8 cellular contexts compared by ENCODE assay signal in genomic region chr6:149190228-149190831, GRCh38.
DNase-seq lines count a peak whose midpoint lies in the region; ATAC-seq, FAIRE-seq and TF ChIP-seq lines count a peak whose summit lies in the region.

No MANE protein-coding gene starts in this region.

- H3K4me2 ChIP-seq in Karpas-422 (ENCODE audit: low read depth, low read length, poor library complexity, severe bottlenecking) (no peak overlapping the region), smooth muscle cell (no peak overlapping the region)

- H3K9ac ChIP-seq in Karpas-422 (ENCODE audit: low read length) (no peak overlapping the region), smooth muscle cell (ENCODE audit: low read depth) (no peak overlapping the region)

- H3K27ac ChIP-seq in Karpas-422 (ENCODE audit: low read length) (no peak overlapping the region), smooth muscle cell (ENCODE audit: low read depth) (no peak overlapping the region)

- H4K20me1 ChIP-seq in Karpas-422 (ENCODE audit: insufficient read depth, low read depth, low read length): no peaks in the 10 kb centered on the region
- no peaks in the 10 kb centered on the region for H4K20me1 ChIP-seq in smooth muscle cell (ENCODE audit: low read depth)

- peak; percentile 76 for ATAC-seq in stimulated activated effector memory CD8-positive, alpha-beta T cell treated with anti-CD3 and anti-CD28 coated beads, Interleukin-12 subunit alpha, Interleukin-12 subunit beta, amount 100 ng/mL, for 72 hours

- TF ChIP-seq CTCF in GM06990 (IDR thresholded peaks at IDR 0.05; ENCODE audit: insufficient read depth, low read length, poor library complexity, severe bottlenecking) (peak; percentile 68), smooth muscle cell (IDR thresholded peaks at IDR 0.05; ENCODE audit: borderline replicate concordance, insufficient read depth, poor library complexity, severe bottlenecking) (no peak)

- H3K27ac Mint-ChIP-seq in activated CD4-positive, alpha-beta memory T cell treated with anti-CD3 and anti-CD28 coated beads, Interleukin-2, amount 10 ng/mL, durations not matched to agents 7 days and 5 days: no peak overlapping the region
- peak overlapping the region; percentile 41 for H3K27ac Mint-ChIP-seq in stimulated activated effector memory CD8-positive, alpha-beta T cell treated with anti-CD3 and anti-CD28 coated beads, Interleukin-12 subunit alpha, Interleukin-12 subunit beta, amount 100 ng/mL, for 72 hours

- peaks cover 75% of the 10 kb centered on the region for H3K36me3 Mint-ChIP-seq in activated CD4-positive, alpha-beta memory T cell treated with anti-CD3 and anti-CD28 coated beads, Interleukin-2, amount 10 ng/mL, durations not matched to agents 7 days and 5 days (ENCODE audit: low read depth)
- no peaks in the 10 kb centered on the region for H3K36me3 Mint-ChIP-seq in stimulated activated effector memory CD8-positive, alpha-beta T cell treated with anti-CD3 and anti-CD28 coated beads, Interleukin-12 subunit alpha, Interleukin-12 subunit beta, amount 100 ng/mL, for 72 hours

- H3K9me3 Mint-ChIP-seq in activated CD4-positive, alpha-beta memory T cell treated with anti-CD3 and anti-CD28 coated beads, Interleukin-2, amount 10 ng/mL, durations not matched to agents 7 days and 5 days: peaks cover 51% of the 10 kb centered on the region
- H3K9me3 Mint-ChIP-seq in stimulated activated effector memory CD8-positive, alpha-beta T cell treated with anti-CD3 and anti-CD28 coated beads, Interleukin-12 subunit alpha, Interleukin-12 subunit beta, amount 100 ng/mL, for 72 hours: no peaks in the 10 kb centered on the region

- H2AFZ ChIP-seq in Karpas-422 (ENCODE audit: low read length) (no peak overlapping the region), smooth muscle cell (ENCODE audit: low read depth) (no peak overlapping the region)

- H3K36me3 ChIP-seq in GM06990 (ENCODE audit: control insufficient read depth, insufficient read depth, low read length) (no peaks in the 10 kb centered on the region), Karpas-422 (ENCODE audit: insufficient read depth, low read length) (no peaks in the 10 kb centered on the region), smooth muscle cell (ENCODE audit: low read depth) (no peaks in the 10 kb centered on the region)

- peaks cover 42% of the 10 kb centered on the region for H3K4me1 Mint-ChIP-seq in activated CD4-positive, alpha-beta memory T cell treated with anti-CD3 and anti-CD28 coated beads, Interleukin-2, amount 10 ng/mL, durations not matched to agents 7 days and 5 days
- peaks cover 25% of the 10 kb centered on the region for H3K4me1 Mint-ChIP-seq in stimulated activated effector memory CD8-positive, alpha-beta T cell treated with anti-CD3 and anti-CD28 coated beads, Interleukin-12 subunit alpha, Interleukin-12 subunit beta, amount 100 ng/mL, for 72 hours

- POLR2A ChIA-PET in activated CD4-positive, alpha-beta memory T cell treated with anti-CD3 and anti-CD28 coated beads, Interleukin-2, amount 10 ng/mL, durations not matched to agents 7 days and 5 days (lab: Charles Lee): interaction anchor here (1.2 to 1.7 kb wide), 2 partner anchors 27 to 196 kb away, joined by 3 to 4 read pairs; no protein-coding TSS in a partner anchor

- CTCF ChIA-PET in activated CD4-positive, alpha-beta memory T cell treated with anti-CD3 and anti-CD28 coated beads, Interleukin-2, amount 10 ng/mL, durations not matched to agents 7 days and 5 days (lab: Charles Lee): interaction anchor here (1.7 to 1.8 kb wide), 3 partner anchors 14 to 81 kb away, joined by 4 to 5 read pairs (median 4); no protein-coding TSS in a partner anchor

- H3K79me2 ChIP-seq in Karpas-422 (ENCODE audit: low read length) (no peaks in the 10 kb centered on the region), smooth muscle cell (ENCODE audit: low read depth) (no peaks in the 10 kb centered on the region)

- no peak for DNase-seq in GM06990 (ENCODE audit: extremely low read depth, insufficient read length)
- peak; percentile 85 for DNase-seq in Karpas-422
- DNase-seq in activated CD4-positive, alpha-beta memory T cell treated with anti-CD3 and anti-CD28 coated beads, Interleukin-2, amount 10 ng/mL, durations not matched to agents 7 days and 5 days: peak; percentile 42
- DNase-seq in glomerular visceral epithelial cell (ENCODE audit: extremely low spot score): peak; percentile 32
- no peak for DNase-seq in stimulated activated effector memory CD8-positive, alpha-beta T cell treated with anti-CD3 and anti-CD28 coated beads, Interleukin-12 subunit alpha, Interleukin-12 subunit beta, amount 100 ng/mL, for 72 hours (ENCODE audit: low spot score in 2 of 2)
- no peak for DNase-seq in smooth muscle cell (lab: John Stamatoyannopoulos, UW; ENCODE audit: unreplicated experiment)
- no peak for DNase-seq in urothelium cell line (ENCODE audit: low spot score)
- no peak for DNase-seq in midbrain (lab: John Stamatoyannopoulos, UW)

- no peaks in the 10 kb centered on the region for H3F3A ChIP-seq in smooth muscle cell (ENCODE audit: low read depth)

- 68% methylated on average over 1 of the region's 1 CpG for WGBS in smooth muscle cell (ENCODE audit: low lambda C conversion rate)

- H3K4me3 ChIP-seq in GM06990 (replicated peaks; ENCODE audit: low read depth, low read length) (no peak overlapping the region), Karpas-422 (ENCODE audit: low read length) (no peak overlapping the region), smooth muscle cell (no peak overlapping the region)

- no peak for FAIRE-seq in urothelium cell line (lab: Jason Lieb, UNC)

- no peaks in the 10 kb centered on the region for H3K9me2 ChIP-seq in Karpas-422 (replicated peaks; ENCODE audit: insufficient read depth, low read length)

- H3K4me1 ChIP-seq in Karpas-422 (ENCODE audit: low read length) (no peaks in the 10 kb centered on the region), smooth muscle cell (ENCODE audit: low read depth) (no peaks in the 10 kb centered on the region)

- H3K27me3 Mint-ChIP-seq in activated CD4-positive, alpha-beta memory T cell treated with anti-CD3 and anti-CD28 coated beads, Interleukin-2, amount 10 ng/mL, durations not matched to agents 7 days and 5 days: no peaks in the 10 kb centered on the region

- H3K27me3 ChIP-seq in GM06990 (replicated peaks; ENCODE audit: control insufficient read depth, insufficient read depth, low read length): no peaks in the 10 kb centered on the region
- no peaks in the 10 kb centered on the region for H3K27me3 ChIP-seq in Karpas-422 (ENCODE audit: low read length)
- peaks cover 5% of the 10 kb centered on the region for H3K27me3 ChIP-seq in smooth muscle cell (ENCODE audit: low read depth)

- H3K9me3 ChIP-seq in Karpas-422 (ENCODE audit: low read length): no peaks in the 10 kb centered on the region
- H3K9me3 ChIP-seq in smooth muscle cell (replicated peaks; ENCODE audit: low read depth): no peaks in the 10 kb centered on the region

- H3K4me3 Mint-ChIP-seq in activated CD4-positive, alpha-beta memory T cell treated with anti-CD3 and anti-CD28 coated beads, Interleukin-2, amount 10 ng/mL, durations not matched to agents 7 days and 5 days: no peak overlapping the region
- H3K4me3 Mint-ChIP-seq in stimulated activated effector memory CD8-positive, alpha-beta T cell treated with anti-CD3 and anti-CD28 coated beads, Interleukin-12 subunit alpha, Interleukin-12 subunit beta, amount 100 ng/mL, for 72 hours: no peak overlapping the region

Comparison
In these comparisons a context has a peak if more than half of its experiments do, and no peak if none do; other contexts are left out.
1. DNase-seq: peak in Karpas-422 (single experiment), activated CD4-positive, alpha-beta memory T cell treated with anti-CD3 and anti-CD28 coated beads, Interleukin-2, amount 10 ng/mL, durations not matched to agents 7 days and 5 days (single experiment) and glomerular visceral epithelial cell (single experiment); none in GM06990 (single experiment), stimulated activated effector memory CD8-positive, alpha-beta T cell treated with anti-CD3 and anti-CD28 coated beads, Interleukin-12 subunit alpha, Interleukin-12 subunit beta, amount 100 ng/mL, for 72 hours (0 of 2), smooth muscle cell (single experiment), urothelium cell line (single experiment) and midbrain (single experiment).